In genomic region chr2:144102386-144102785, GRCh38 we compare ENCODE assay signal across 19 cellular contexts.
A peak's percentile ranks its signal among the peaks of the same experiment; 100 is the strongest.
DNase-seq lines count a peak whose midpoint lies in the region; ATAC-seq and TF ChIP-seq lines count a peak whose summit lies in the region.
"Had no signal": no experiment of that assay in that cellular context is flagged by ENCODE, and none has a peak within 500 bp of the region (broad histone marks: within the 10 kb centered on the region; RNA-seq: fewer than 3 reads in every experiment).

No MANE protein-coding gene starts in this region.

- no peak overlapping the region for H3K56ac ChIP-seq in IMR-90 (ENCODE audit: extremely low read depth, insufficient read depth, low read length)

- H3K79me1 ChIP-seq in IMR-90 (ENCODE audit: low read depth in 1 of 2, low read length in 2 of 2) = peaks cover 0 to 3% of the 10 kb centered on the region in 2 experiments; a peak in 1 of 4 replicates

- no peak for TF ChIP-seq POLR2A in IMR-90 (IDR thresholded peaks at IDR 0.05; ENCODE audit: low read depth, low read length)
- no peak for TF ChIP-seq POLR2A in prostate gland (IDR thresholded peaks at IDR 0.05)

- dilution Hi-C loops in IMR-90 (cut with HindIII; ENCODE audit: low sequenced_read_pairs, unreplicated experiment) = no loop called here

- no CpG with 5 or more reads among the region's 2 CpGs for WGBS in IMR-90 (ENCODE audit: extremely low coverage in 2 of 2, insufficient read length in 1 of 2), 2 experiments
- 38% methylated on average over 2 of the region's 2 CpGs for WGBS in prostate gland

- H3K27ac ChIP-seq in IMR-90 (ENCODE audit: insufficient read depth, low read length) (no peak overlapping the region), RWPE2 (ENCODE audit: poor library complexity, severe bottlenecking) (peak overlapping the region; percentile 87), foreskin keratinocyte (peak overlapping the region; percentile 59), prostate gland (no peak overlapping the region), upper lobe of right lung (no peak overlapping the region)
- H3K27ac ChIP-seq: 22Rv1 had no signal

- peaks cover 3% of the 10 kb centered on the region for H3K9me1 ChIP-seq in IMR-90 (ENCODE audit: insufficient read depth, low read length)

- H3K36me3 ChIP-seq in IMR-90 (ENCODE audit: control insufficient read depth, insufficient read depth, low read length) (no peaks in the 10 kb centered on the region), RWPE2 (ENCODE audit: low read depth) (no peaks in the 10 kb centered on the region), prostate gland (no peaks in the 10 kb centered on the region), upper lobe of right lung (no peaks in the 10 kb centered on the region)

- intact Hi-C loops in IMR-90 (cut with micrococcal nuclease) = no loop called here
- intact Hi-C loops in prostate gland (cut with DNase I) = no loop called here
- intact Hi-C loops in upper lobe of right lung (cut with DNase I) = no loop called here

- H3K4me1 ChIP-seq in IMR-90 (ENCODE audit: control insufficient read depth, insufficient read depth, low read length) = peaks cover 11% of the 10 kb centered on the region
- H3K4me1 ChIP-seq in RWPE2 (ENCODE audit: insufficient read depth, poor library complexity, severe bottlenecking) = peaks cover 29% of the 10 kb centered on the region
- H3K4me1 ChIP-seq in foreskin keratinocyte = peaks cover 28% of the 10 kb centered on the region
- no peaks in the 10 kb centered on the region for H3K4me1 ChIP-seq in prostate gland (replicated peaks)
- H3K4me1 ChIP-seq in upper lobe of right lung = no peaks in the 10 kb centered on the region
- H3K4me1 ChIP-seq: Caco-2 had no signal

- peak overlapping the region; percentile 74 for H3K14ac ChIP-seq in IMR-90 (replicated peaks; ENCODE audit: low read depth, low read length)

- 0 out of 2 replicates have a peak overlapping the region, but pooled peaks have one; percentile 7 for H3K23ac ChIP-seq in IMR-90 (ENCODE audit: low read depth, low read length)

- H2AK5ac ChIP-seq in IMR-90 (ENCODE audit: low read depth, low read length) = peak overlapping the region; percentile 91

- CTCF ChIA-PET in IMR-90 (lab: Yijun Ruan, JAX) = interaction anchor here (0.5 to 1.0 kb wide), 2 partner anchors 32 to 43 kb away, joined by 6 to 8 read pairs; no protein-coding TSS in a partner anchor

- H3K4me2 ChIP-seq in IMR-90 (ENCODE audit: low read depth, low read length) = no peak overlapping the region

- TF ChIP-seq RAD21 in IMR-90 (IDR thresholded peaks at IDR 0.05; ENCODE audit: low read length) = no peak

- H4K5ac ChIP-seq in IMR-90 (ENCODE audit: low read depth, low read length) = peak overlapping the region; percentile 22; the same call in 1 of the 2 replicates

- H4K8ac ChIP-seq in IMR-90 (ENCODE audit: low read depth in 2 of 2, low read length in 2 of 2) = peak overlapping the region; percentile 4 to 83; a peak in 2 of 4 replicates

- H2BK20ac ChIP-seq in IMR-90 (ENCODE audit: low read depth, low read length) = peak overlapping the region; percentile 89

- peak overlapping the region; percentile 49 for H2BK5ac ChIP-seq in IMR-90 (ENCODE audit: low read depth, low read length, poor library complexity, severe bottlenecking)

- no peak overlapping the region for H2AK9ac ChIP-seq in IMR-90 (replicated peaks; ENCODE audit: low read depth, low read length, poor library complexity)

- no peak for TF ChIP-seq CTCF in IMR-90 (conservative IDR thresholded peaks at IDR 0.05; ENCODE audit: low read depth, low read length)
- no peak for TF ChIP-seq CTCF in RWPE2 (IDR thresholded peaks at IDR 0.05; ENCODE audit: poor library complexity, severe bottlenecking)
- no peak for TF ChIP-seq CTCF in foreskin keratinocyte (conservative IDR thresholded peaks at IDR 0.05)
- TF ChIP-seq CTCF in prostate gland (IDR thresholded peaks at IDR 0.05) = no peak
- TF ChIP-seq CTCF in upper lobe of right lung (IDR thresholded peaks at IDR 0.05) = no peak

- in situ Hi-C loops in IMR-90 (cut with MboI; ENCODE audit: low sequenced_read_pairs) = no loop called here

- peak overlapping the region; percentile 30; the same call in 1 of the 2 replicates for H3K18ac ChIP-seq in IMR-90 (ENCODE audit: low read depth, low read length)

- peak overlapping the region; percentile 44 for H4K91ac ChIP-seq in IMR-90 (ENCODE audit: insufficient read depth, low read depth, low read length)

- peak overlapping the region; percentile 73 for H2BK120ac ChIP-seq in IMR-90 (ENCODE audit: low read depth, low read length)

- no peaks in the 10 kb centered on the region for H4K20me1 ChIP-seq in IMR-90 (ENCODE audit: insufficient read depth, low read length)

- H3K4me3 ChIP-seq in IMR-90 (ENCODE audit: insufficient read depth, low read depth, low read length) (no peak overlapping the region), RWPE2 (ENCODE audit: severe bottlenecking) (no peak overlapping the region), prostate gland (no peak overlapping the region), upper lobe of right lung (no peak overlapping the region)

- peak overlapping the region; percentile 81; the same call in 2 of the 3 replicates for H2BK15ac ChIP-seq in IMR-90 (ENCODE audit: low read depth, low read length)

- H2AFZ ChIP-seq in IMR-90 (replicated peaks; ENCODE audit: low read length, poor library complexity) = no peak overlapping the region

- peak; percentile 34 for DNase-seq in DMS153 (lab: John Stamatoyannopoulos, UW)
- no peak for DNase-seq in DMS153 treated with DMSO at 0.1 percent for 48 hours (lab: John Stamatoyannopoulos, UW; ENCODE audit: unreplicated experiment)
- no peak for DNase-seq in IMR-90
- DNase-seq in RWPE2 (ENCODE audit: low spot score) = no peak
- peak; percentile 84 to 94 for DNase-seq in foreskin keratinocyte
- DNase-seq in prostate gland (ENCODE audit: low spot score) = no peak
- no peak for DNase-seq in upper lobe of right lung
- DNase-seq: Caco-2; CD4-positive, CD25-positive, alpha-beta regulatory T cell; DMS53; HCEC 1CT; KG1; NCI-H1092 treated with DMSO at 0.1 percent for 48 hours; NCI-H187 treated with DMSO at 0.1 percent for 48 hours; NCI-H524 treated with DMSO at 0.1 percent for 48 hours; NK-92 treated with Interleukin-12 subunit alpha and Interleukin-12 subunit beta, amount 100 ng/mL, for 24 hours; SIG-M5 had no signal

- ATAC-seq in IMR-90 (ENCODE audit: low read depth) (no peak), RWPE2 (ENCODE audit: low read depth) (peak; percentile 81), foreskin keratinocyte (peak; percentile 64), upper lobe of right lung (no peak), HG02623 (IDR thresholded peaks at IDR 0.05; ENCODE audit: unreplicated experiment) (no peak)

- no peaks in the 10 kb centered on the region for H3K27me3 ChIP-seq in IMR-90 (ENCODE audit: control insufficient read depth, insufficient read depth, low read length)
- H3K27me3 ChIP-seq in RWPE2 (ENCODE audit: insufficient read depth, poor library complexity, severe bottlenecking) = no peaks in the 10 kb centered on the region
- no peaks in the 10 kb centered on the region for H3K27me3 ChIP-seq in foreskin keratinocyte
- H3K27me3 ChIP-seq in prostate gland (replicated peaks; ENCODE audit: insufficient read depth) = no peaks in the 10 kb centered on the region
- no peaks in the 10 kb centered on the region for H3K27me3 ChIP-seq in upper lobe of right lung

- BruUV-seq in IMR-90 (replicated peaks; lab: Mats Ljungman, UMichigan) = no TSS peak

- H3K9me3 ChIP-seq in IMR-90 (ENCODE audit: control insufficient read depth, insufficient read depth, low read length) = peaks cover 5% of the 10 kb centered on the region; the same call in 1 of the 2 replicates
- no peaks in the 10 kb centered on the region for H3K9me3 ChIP-seq in RWPE2 (ENCODE audit: severe bottlenecking)
- no peaks in the 10 kb centered on the region for H3K9me3 ChIP-seq in prostate gland
- H3K9me3 ChIP-seq in upper lobe of right lung = no peaks in the 10 kb centered on the region

- H3K4ac ChIP-seq in IMR-90 (ENCODE audit: low read depth, low read length) = peak overlapping the region; percentile 57

- POLR2A ChIA-PET in IMR-90 (lab: Charles Lee; ENCODE audit: unreplicated experiment) = no interaction called here

- H3K9ac ChIP-seq in IMR-90 (ENCODE audit: low read depth, low read length) = no peak overlapping the region

TF ChIP-seq in IMR-90, 13 proteins besides CTCF, POLR2A, EP300 and RAD21:
- TF ChIP-seq FOS (IDR thresholded peaks at IDR 0.05; ENCODE audit: low read depth, low read length) (no peak), MXI1 (IDR thresholded peaks at IDR 0.05; ENCODE audit: borderline replicate concordance, low read depth, low read length) (no peak), MAFK (IDR thresholded peaks at IDR 0.05; ENCODE audit: low read depth, low read length) (no peak), CHD1 (IDR thresholded peaks at IDR 0.05; ENCODE audit: low read depth, low read length) (no peak), NFE2L2 (IDR thresholded peaks at IDR 0.05; ENCODE audit: low read depth, low read length) (no peak), USF2 (IDR thresholded peaks at IDR 0.05; ENCODE audit: low read depth, low read length) (no peak), BHLHE40 (IDR thresholded peaks at IDR 0.05; ENCODE audit: low read depth, low read length) (no peak), CEBPB (IDR thresholded peaks at IDR 0.05; ENCODE audit: low read depth, low read length) (no peak), MAZ (IDR thresholded peaks at IDR 0.05; ENCODE audit: borderline replicate concordance, low read depth, low read length) (no peak), RCOR1 (IDR thresholded peaks at IDR 0.05; ENCODE audit: insufficient replicate concordance, low read length) (no peak), RFX5 (IDR thresholded peaks at IDR 0.05; ENCODE audit: low read depth, low read length) (no peak), SMC3 (IDR thresholded peaks at IDR 0.05; ENCODE audit: low read depth, low read length) (no peak)
- TF ChIP-seq, protein P1, sequence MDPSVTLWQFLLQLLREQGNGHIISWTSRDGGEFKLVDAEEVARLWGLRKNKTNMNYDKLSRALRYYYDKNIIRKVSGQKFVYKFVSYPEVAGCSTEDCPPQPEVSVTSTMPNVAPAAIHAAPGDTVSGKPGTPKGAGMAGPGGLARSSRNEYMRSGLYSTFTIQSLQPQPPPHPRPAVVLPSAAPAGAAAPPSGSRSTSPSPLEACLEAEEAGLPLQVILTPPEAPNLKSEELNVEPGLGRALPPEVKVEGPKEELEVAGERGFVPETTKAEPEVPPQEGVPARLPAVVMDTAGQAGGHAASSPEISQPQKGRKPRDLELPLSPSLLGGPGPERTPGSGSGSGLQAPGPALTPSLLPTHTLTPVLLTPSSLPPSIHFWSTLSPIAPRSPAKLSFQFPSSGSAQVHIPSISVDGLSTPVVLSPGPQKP (IDR thresholded peaks at IDR 0.05; ENCODE audit: borderline replicate concordance, low read depth, low read length) = no peak

Comparison
In these comparisons a context has a peak if more than half of its experiments do, and no peak if none do; other contexts are left out.
1. DNase-seq: peak in DMS153 (single experiment) and foreskin keratinocyte (2 of 2); none in DMS153 treated with DMSO at 0.1 percent for 48 hours (single experiment), IMR-90 (single experiment), RWPE2 (single experiment), prostate gland (single experiment) and upper lobe of right lung (single experiment).
2. ATAC-seq: peak in RWPE2 (single experiment) and foreskin keratinocyte (single experiment); none in IMR-90 (single experiment), upper lobe of right lung (single experiment) and HG02623 (single experiment).
3. H3K27ac ChIP-seq: peak in RWPE2 (single experiment) and foreskin keratinocyte (single experiment); none in IMR-90 (single experiment), prostate gland (0 of 2) and upper lobe of right lung (single experiment).